In genomic region chr5:150073086-150073625, GRCh38 we compare ENCODE assay signal across 19 cellular contexts. TPM values are rescaled to one million over a fixed set of nuclear protein-coding genes. Genes with fewer than 3 reads are reported as not detected.
"Had no signal": no experiment of that assay in that cellular context is flagged by ENCODE, and none has a peak within 500 bp of the region (broad histone marks: within the 10 kb centered on the region; RNA-seq: fewer than 3 reads in every experiment).

No MANE protein-coding gene starts in this region.

- H3K4me3 Mint-ChIP-seq: activated T-helper 1 cell treated with anti-CD3 and anti-CD28 coated beads, Interleukin-12 subunit alpha, Interleukin-12 subunit beta, Interleukin-2, Interleukin-4 antibody, amounts not matched to agents 30 ng/mL and 10 ng/mL and 1 ng/mL, durations not matched to agents 14 hours and 24 hours and 36 hours; naive thymus-derived CD8-positive, alpha-beta T cell; WTC11 had no signal

- H3K27me3 ChIP-seq: neutrophil, right atrium auricular region had no signal

- H3K36me3 ChIP-seq: right atrium auricular region had no signal

- H3K9me3 ChIP-seq: neutrophil, right atrium auricular region had no signal

- H3K27ac ChIP-seq: neutrophil, right atrium auricular region had no signal

- H3K27ac Mint-ChIP-seq: activated T-helper 1 cell treated with anti-CD3 and anti-CD28 coated beads, Interleukin-12 subunit alpha, Interleukin-12 subunit beta, Interleukin-2, Interleukin-4 antibody, amounts not matched to agents 30 ng/mL and 10 ng/mL and 1 ng/mL, durations not matched to agents 14 hours and 24 hours and 36 hours; naive thymus-derived CD8-positive, alpha-beta T cell; progenitor cell of endocrine pancreas; WTC11 had no signal

- H3K9me3 Mint-ChIP-seq: activated T-helper 1 cell treated with anti-CD3 and anti-CD28 coated beads, Interleukin-12 subunit alpha, Interleukin-12 subunit beta, Interleukin-2, Interleukin-4 antibody, amounts not matched to agents 30 ng/mL and 10 ng/mL and 1 ng/mL, durations not matched to agents 14 hours and 24 hours and 36 hours; naive thymus-derived CD8-positive, alpha-beta T cell; WTC11 had no signal

- H3K4me3 ChIP-seq: lung, right atrium auricular region had no signal

- ATAC-seq: esophagus mucosa; left cardiac atrium; naive thymus-derived CD8-positive, alpha-beta T cell; WTC11 had no signal

- H3K4me1 ChIP-seq: right atrium auricular region had no signal

- DNase-seq: activated CD4-positive, alpha-beta T cell treated with anti-CD3 and anti-CD28 coated beads, Interleukin-2, amount 50 U/mL, for 4 hours; activated naive CD4-positive, alpha-beta T cell treated with Interleukin-2 at 50 U/mL for 16 hours; left cardiac atrium; naive thymus-derived CD8-positive, alpha-beta T cell; stimulated activated CD4-positive, alpha-beta T cell treated with anti-CD3 and anti-CD28 coated beads, Interleukin-15, amount 100 ng/mL, for 24 hours; stimulated activated CD4-positive, alpha-beta T cell treated with anti-CD3 and anti-CD28 coated beads, Interleukin-4, amount 100 ng/mL, for 1 hour; stimulated activated naive CD4-positive, alpha-beta T cell; substantia nigra; SW 1271; trophoblast cell had no signal

- H3K36me3 Mint-ChIP-seq: naive thymus-derived CD8-positive, alpha-beta T cell; WTC11 had no signal

- H3K4me1 Mint-ChIP-seq: naive thymus-derived CD8-positive, alpha-beta T cell; WTC11 had no signal

RNA-seq across cellular contexts. Expression of gene CSF1R, which starts 13.2 kb away (rescaled TPM):
- total RNA-seq: progenitor cell of endocrine pancreas; SK-MEL-5; T-helper 2 cell treated with Interferon-gamma antibody and Interleukin-4, amounts not matched to agents 100 ng/mL and 5 ng/mL, for 36 hours had no signal
